9 cellular contexts compared by ENCODE assay signal in genomic region chr17:63431939-63432804, GRCh38. TPM values are rescaled to one million over a fixed set of nuclear protein-coding genes. Genes with fewer than 3 reads are reported as not detected.
A peak's percentile ranks its signal among the peaks of the same experiment; 100 is the strongest.
DNase-seq lines count a peak whose midpoint lies in the region; ATAC-seq and TF ChIP-seq lines count a peak whose summit lies in the region.
"Had no signal": no experiment of that assay in that cellular context is flagged by ENCODE, and none has a peak within 500 bp of the region (broad histone marks: within the 10 kb centered on the region; RNA-seq: fewer than 3 reads in every experiment).

No MANE protein-coding gene starts in this region.

- peak; percentile 23 for DNase-seq in COLO668 (lab: John Stamatoyannopoulos, UW; ENCODE audit: unreplicated experiment)
- peak; percentile 32 for DNase-seq in NCI-H2029 (lab: John Stamatoyannopoulos, UW)
- peak; percentile 52 for DNase-seq in choroid plexus epithelial cell (ENCODE audit: low read depth)
- peak; percentile 43 for DNase-seq in non-pigmented ciliary epithelial cell (ENCODE audit: low read depth)
- no peak for DNase-seq in NCI-H1436 (lab: John Stamatoyannopoulos, UW)
- no peak for DNase-seq in cerebellum (ENCODE audit: low spot score)
- DNase-seq in kidney tubule cell (ENCODE audit: low spot score) = no peak
- DNase-seq: MM.1S had no signal

- TF ChIP-seq CTCF in choroid plexus epithelial cell (conservative IDR thresholded peaks at IDR 0.05; ENCODE audit: low read depth, low read length) = no peak

- no peak for ATAC-seq in HG03196 (IDR thresholded peaks at IDR 0.05; ENCODE audit: unreplicated experiment)

- H3K4me3 ChIP-seq in choroid plexus epithelial cell (ENCODE audit: low read depth, low read length) = no peak overlapping the region

RNA-seq across cellular contexts. Expression of gene CYB561, which starts 13.9 kb away (rescaled TPM):
- total RNA-seq in cerebellum = 19.0 TPM

RNA-seq across cellular contexts. Expression of gene ACE, which starts 44.7 kb away (rescaled TPM):
- total RNA-seq in cerebellum = 7.3 TPM

Comparison
In these comparisons a context has a peak if more than half of its experiments do, and no peak if none do; other contexts are left out.
1. DNase-seq: peak in COLO668 (single experiment), NCI-H2029 (single experiment), choroid plexus epithelial cell (single experiment) and non-pigmented ciliary epithelial cell (single experiment); none in NCI-H1436 (single experiment), cerebellum (single experiment) and kidney tubule cell (single experiment).